ENCODE assay signal across 1 cellular context in the genomic region with DNA sequence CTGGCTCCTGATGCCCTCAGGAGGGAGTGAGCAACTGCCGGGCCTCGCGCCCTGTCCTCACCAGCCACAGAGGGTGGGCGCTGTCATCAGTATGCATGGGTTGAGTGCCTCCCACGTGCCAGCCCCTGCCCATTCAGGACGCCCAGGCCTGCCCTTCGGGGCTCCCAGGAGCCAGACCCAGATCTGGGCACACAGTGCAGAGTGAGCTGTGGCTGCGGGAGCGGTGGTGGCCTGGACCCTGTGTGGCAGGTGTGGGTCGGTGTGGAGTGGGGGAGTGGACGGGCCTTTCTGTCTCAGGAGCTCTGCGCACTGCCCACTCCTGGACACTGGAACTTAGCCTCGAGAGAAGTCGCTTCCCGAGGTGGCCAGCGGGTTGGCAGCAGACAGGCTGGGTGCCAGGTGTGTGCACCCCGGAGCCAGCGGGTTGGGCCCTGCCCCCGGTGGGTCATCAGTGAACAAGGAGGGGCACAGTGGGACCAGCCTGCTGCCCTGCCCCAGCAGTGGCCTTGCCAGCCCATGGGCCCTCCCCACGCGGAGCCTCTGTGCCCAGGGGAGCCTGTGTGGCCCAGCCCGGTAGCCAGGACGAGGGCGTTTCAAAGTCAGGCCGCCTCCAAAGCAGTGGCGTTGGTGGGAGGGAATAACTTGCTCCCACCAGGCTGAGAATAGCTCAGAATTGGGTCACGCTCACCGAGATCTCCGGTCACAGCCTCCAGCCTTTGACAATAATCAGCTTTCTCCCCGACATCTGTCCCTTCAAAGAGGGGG.
TF ChIP-seq lines count a peak whose summit lies in the region.

No MANE protein-coding gene starts in this region.

TF ChIP-seq in K562, 482 proteins besides CTCF, POLR2A, EP300 and RAD21:
- TF ChIP-seq HNRNPH1 (optimal IDR thresholded peaks at IDR 0.05; ENCODE audit: low read depth, low read length) = no peak
- TF ChIP-seq ZNF717 (CRISPR knock-in tag; IDR thresholded peaks at IDR 0.05) = no peak
- TF ChIP-seq POLR2G (IDR thresholded peaks at IDR 0.05; ENCODE audit: low read depth, low read length) = peak; percentile 72
- TF ChIP-seq HNRNPL (IDR thresholded peaks at IDR 0.05; ENCODE audit: low read depth, low read length) = peak; percentile 54; the same call in 1 of the 2 replicates
- no peak for TF ChIP-seq GABPB1 (CRISPR knock-in tag; IDR thresholded peaks at IDR 0.05)
